Comparison of ENCODE assay signal across 1 cellular context in the genomic region with DNA sequence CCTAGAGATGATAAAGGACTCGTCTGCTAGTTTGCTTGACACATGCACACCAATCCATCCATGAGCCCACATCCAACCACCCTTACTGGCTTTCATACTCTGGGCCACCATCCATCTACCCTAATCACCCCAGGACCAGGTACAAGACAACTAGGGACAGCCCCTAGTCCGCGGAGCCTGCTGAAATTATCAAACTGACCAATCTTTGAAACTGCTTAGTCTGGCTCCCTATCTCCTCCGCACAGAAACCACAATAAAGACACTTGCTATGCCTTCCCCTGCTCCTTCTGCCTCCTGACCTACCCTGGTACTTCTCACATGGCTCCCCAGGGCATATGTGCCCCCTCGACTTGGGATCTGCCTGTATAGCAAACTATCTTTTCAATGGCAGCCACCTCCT.
TF ChIP-seq lines count a peak whose summit lies in the region.

No MANE protein-coding gene starts in this region.

TF ChIP-seq in K562, 482 proteins besides CTCF, POLR2A, EP300 and RAD21 (continued from another document and continues in another):
- no peak for TF ChIP-seq ARID4B (CRISPR knock-in tag; IDR thresholded peaks at IDR 0.05)
- TF ChIP-seq CXXC5 (CRISPR knock-in tag; IDR thresholded peaks at IDR 0.05) = no peak; the same call in 1 of the 2 replicates
- TF ChIP-seq MYBL2 (IDR thresholded peaks at IDR 0.05; ENCODE audit: low read depth) = no peak
- no peak for TF ChIP-seq MYBL2 (CRISPR knock-in tag; IDR thresholded peaks at IDR 0.05; ENCODE audit: borderline replicate concordance)
- peak in 1 of 2 experiments; percentile 93; a peak in 2 of 4 replicates for TF ChIP-seq MLLT1 (IDR thresholded peaks at IDR 0.05)
- TF ChIP-seq BRD9 (IDR thresholded peaks at IDR 0.05; ENCODE audit: low read depth, partially characterized antibody) = no peak
- TF ChIP-seq HMG20B (CRISPR knock-in tag; IDR thresholded peaks at IDR 0.05) = no peak
- TF ChIP-seq DIDO1 (tag; IDR thresholded peaks at IDR 0.05; ENCODE audit: low read depth) = no peak
- TF ChIP-seq RHOXF2B (CRISPR knock-in tag; conservative IDR thresholded peaks at IDR 0.05) = no peak
- no peak for TF ChIP-seq ZFP1 (CRISPR knock-in tag; IDR thresholded peaks at IDR 0.05)
- no peak for TF ChIP-seq ZNF263 (CRISPR knock-in tag; IDR thresholded peaks at IDR 0.05; ENCODE audit: borderline replicate concordance)
- no peak for TF ChIP-seq ZNF445 (CRISPR knock-in tag; IDR thresholded peaks at IDR 0.05; ENCODE audit: low read depth)
- no peak for TF ChIP-seq KDM2B (CRISPR knock-in tag; IDR thresholded peaks at IDR 0.05)
- no peak for TF ChIP-seq ZNF217 (CRISPR knock-in tag; IDR thresholded peaks at IDR 0.05)
- no peak for TF ChIP-seq ZNF175 (CRISPR knock-in tag; IDR thresholded peaks at IDR 0.05; ENCODE audit: low read depth)
- TF ChIP-seq PTTG1 (tag; IDR thresholded peaks at IDR 0.05; ENCODE audit: low read depth) = no peak
- TF ChIP-seq, protein P1, sequence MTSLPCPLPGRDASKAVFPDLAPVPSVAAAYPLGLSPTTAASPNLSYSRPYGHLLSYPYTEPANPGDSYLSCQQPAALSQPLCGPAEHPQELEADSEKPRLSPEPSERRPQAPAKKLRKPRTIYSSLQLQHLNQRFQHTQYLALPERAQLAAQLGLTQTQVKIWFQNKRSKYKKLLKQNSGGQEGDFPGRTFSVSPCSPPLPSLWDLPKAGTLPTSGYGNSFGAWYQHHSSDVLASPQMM (CRISPR knock-in tag; IDR thresholded peaks at IDR 0.05) = no peak
- no peak for TF ChIP-seq ZBTB33 (CRISPR knock-in tag; IDR thresholded peaks at IDR 0.05)
- no peak for TF ChIP-seq POLR2B (IDR thresholded peaks at IDR 0.05; ENCODE audit: low read depth, partially characterized antibody)
- TF ChIP-seq BACH1 (tag; IDR thresholded peaks at IDR 0.05) = no peak
- TF ChIP-seq GATA2 (CRISPR knock-in tag; IDR thresholded peaks at IDR 0.05) = 0 out of 2 replicates have a peak, but pooled peaks have one; percentile 56
- TF ChIP-seq GTF2F1 (IDR thresholded peaks at IDR 0.05; ENCODE audit: low read depth, low read length) = no peak
- TF ChIP-seq, protein P2, sequence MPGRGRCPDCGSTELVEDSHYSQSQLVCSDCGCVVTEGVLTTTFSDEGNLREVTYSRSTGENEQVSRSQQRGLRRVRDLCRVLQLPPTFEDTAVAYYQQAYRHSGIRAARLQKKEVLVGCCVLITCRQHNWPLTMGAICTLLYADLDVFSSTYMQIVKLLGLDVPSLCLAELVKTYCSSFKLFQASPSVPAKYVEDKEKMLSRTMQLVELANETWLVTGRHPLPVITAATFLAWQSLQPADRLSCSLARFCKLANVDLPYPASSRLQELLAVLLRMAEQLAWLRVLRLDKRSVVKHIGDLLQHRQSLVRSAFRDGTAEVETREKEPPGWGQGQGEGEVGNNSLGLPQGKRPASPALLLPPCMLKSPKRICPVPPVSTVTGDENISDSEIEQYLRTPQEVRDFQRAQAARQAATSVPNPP (IDR thresholded peaks at IDR 0.05; ENCODE audit: borderline replicate concordance, insufficient read depth, insufficient read length) = no peak
- TF ChIP-seq ZBTB1 (CRISPR knock-in tag; IDR thresholded peaks at IDR 0.05; ENCODE audit: borderline replicate concordance, low read depth) = no peak
- TF ChIP-seq RAD51 (IDR thresholded peaks at IDR 0.05; ENCODE audit: borderline replicate concordance, low read depth) = no peak
- TF ChIP-seq SMARCA4 (IDR thresholded peaks at IDR 0.05) = peak; percentile 88
- no peak for TF ChIP-seq ZNF75A (CRISPR knock-in tag; IDR thresholded peaks at IDR 0.05)
- no peak for TF ChIP-seq ZBTB8A (IDR thresholded peaks at IDR 0.05; ENCODE audit: partially characterized antibody)
- no peak for TF ChIP-seq CSDE1 (IDR thresholded peaks at IDR 0.05)
- TF ChIP-seq RFX5 (IDR thresholded peaks at IDR 0.05; ENCODE audit: low read depth, low read length) = no peak
- TF ChIP-seq ZNF133 (CRISPR knock-in tag; IDR thresholded peaks at IDR 0.05) = no peak
- no peak for TF ChIP-seq ZNF584 (CRISPR knock-in tag; IDR thresholded peaks at IDR 0.05; ENCODE audit: low read depth)
- TF ChIP-seq E4F1 (CRISPR knock-in tag; IDR thresholded peaks at IDR 0.05; ENCODE audit: borderline replicate concordance) = no peak
- no peak for TF ChIP-seq ARHGAP35 (IDR thresholded peaks at IDR 0.05; ENCODE audit: partially characterized antibody)
- TF ChIP-seq, protein P3, sequence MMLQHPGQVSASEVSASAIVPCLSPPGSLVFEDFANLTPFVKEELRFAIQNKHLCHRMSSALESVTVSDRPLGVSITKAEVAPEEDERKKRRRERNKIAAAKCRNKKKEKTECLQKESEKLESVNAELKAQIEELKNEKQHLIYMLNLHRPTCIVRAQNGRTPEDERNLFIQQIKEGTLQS (IDR thresholded peaks at IDR 0.05) = no peak
- TF ChIP-seq, protein P3 (CRISPR knock-in tag; conservative IDR thresholded peaks at IDR 0.05) = no peak
- no peak for TF ChIP-seq MAFG (tag; conservative IDR thresholded peaks at IDR 0.05)
- no peak for TF ChIP-seq FUS (optimal IDR thresholded peaks at IDR 0.05; ENCODE audit: low read depth, low read length)
- TF ChIP-seq, protein P4, sequence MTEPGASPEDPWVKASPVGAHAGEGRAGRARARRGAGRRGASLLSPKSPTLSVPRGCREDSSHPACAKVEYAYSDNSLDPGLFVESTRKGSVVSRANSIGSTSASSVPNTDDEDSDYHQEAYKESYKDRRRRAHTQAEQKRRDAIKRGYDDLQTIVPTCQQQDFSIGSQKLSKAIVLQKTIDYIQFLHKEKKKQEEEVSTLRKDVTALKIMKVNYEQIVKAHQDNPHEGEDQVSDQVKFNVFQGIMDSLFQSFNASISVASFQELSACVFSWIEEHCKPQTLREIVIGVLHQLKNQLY (CRISPR knock-in tag; conservative IDR thresholded peaks at IDR 0.05) = no peak
- TF ChIP-seq SNRNP70 (optimal IDR thresholded peaks at IDR 0.05; ENCODE audit: low read depth, low read length) = no peak
- TF ChIP-seq RERE (CRISPR knock-in tag; IDR thresholded peaks at IDR 0.05; ENCODE audit: borderline replicate concordance) = no peak
- peak; percentile 26; the same call in 1 of the 2 replicates for TF ChIP-seq FOSL1 (tag; conservative IDR thresholded peaks at IDR 0.05)
- TF ChIP-seq ADNP (tag; IDR thresholded peaks at IDR 0.05) = no peak
- TF ChIP-seq TCF7 (IDR thresholded peaks at IDR 0.05; ENCODE audit: borderline replicate concordance) = peak; percentile 97
- peak; percentile 86 for TF ChIP-seq CBFA2T2 (conservative IDR thresholded peaks at IDR 0.05)
- no peak for TF ChIP-seq U2AF2 (optimal IDR thresholded peaks at IDR 0.05; ENCODE audit: low read depth, low read length)
- TF ChIP-seq TAF9B (IDR thresholded peaks at IDR 0.05; ENCODE audit: partially characterized antibody) = no peak
